ENCODE assay signal across 8 cellular contexts in the genomic region with DNA sequence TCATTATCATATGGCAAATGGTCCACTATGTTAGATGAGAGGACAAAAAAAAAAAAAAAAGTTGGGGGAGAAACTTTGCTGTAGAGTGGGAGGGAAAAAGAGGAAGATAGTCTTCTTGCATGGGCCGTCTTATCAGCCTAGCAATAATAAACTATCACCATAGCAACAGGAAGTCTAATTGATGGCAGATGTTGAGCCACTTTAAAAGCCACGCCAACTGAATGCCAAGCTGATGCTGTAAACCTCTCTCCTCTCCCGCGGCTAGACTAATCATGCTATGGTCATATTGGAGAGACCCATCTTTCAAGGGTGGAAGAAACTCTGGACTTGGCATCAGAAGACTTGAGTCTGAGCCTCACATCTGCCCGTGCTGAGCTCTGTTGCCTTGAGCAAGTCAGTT.
DNase-seq lines count a peak whose midpoint lies in the region; ATAC-seq, FAIRE-seq and TF ChIP-seq lines count a peak whose summit lies in the region.

No MANE protein-coding gene starts in this region.

- no peak for FAIRE-seq in K562 (lab: Jason Lieb, UNC)
- FAIRE-seq in D721Med (lab: Jason Lieb, UNC), result no peak

- POLR2A ChIA-PET in K562 (lab: Yijun Ruan, JAX), result no interaction called here

- H2AFZ ChIP-seq in K562 (ENCODE audit: low read depth, low read length), result no peak overlapping the region

- no peak for TF ChIP-seq RAD21 in K562 (CRISPR knock-in tag; conservative IDR thresholded peaks at IDR 0.05 in 1 of 2, IDR thresholded peaks at IDR 0.05 in 1 of 2)

- TF ChIP-seq EP300 in K562 (IDR thresholded peaks at IDR 0.05; ENCODE audit: low read length), result no peak

- H3K36me3 ChIP-seq in K562 (ENCODE audit: control insufficient read depth, insufficient read depth, low read length) (no peaks in the 10 kb centered on the region), psoas muscle (ENCODE audit: insufficient read depth in 1 of 2, low read depth in 1 of 2) (no peaks in the 10 kb centered on the region)

- TF ChIP-seq POLR2A in K562 (conservative IDR thresholded peaks at IDR 0.05), result no peak

- intact Hi-C loops in K562 (cut with micrococcal nuclease) (loop anchor here (10.0 kb wide), 2 partner anchors 398 to 508 kb away; partner anchors contain the start of gene FGGY), psoas muscle (cut with DNase I) (loop anchor here (10.0 kb wide), 4 partner anchors 268 to 788 kb away; no protein-coding TSS in a partner anchor)

- no peaks in the 10 kb centered on the region for H3K9me1 ChIP-seq in K562 (ENCODE audit: control insufficient read depth, insufficient read depth, low read length)

- ATAC-seq in K562 (no peak), psoas muscle (no peak), GM18498 (IDR thresholded peaks at IDR 0.05; ENCODE audit: unreplicated experiment) (no peak), HG02610 (IDR thresholded peaks at IDR 0.05; ENCODE audit: unreplicated experiment) (no peak), foreskin keratinocyte (no peak)

- H3K4me2 ChIP-seq in K562 (ENCODE audit: insufficient read depth, low read length), result no peak overlapping the region

- peak; percentile 94 for DNase-seq in GM04504 (ENCODE audit: low read depth)
- DNase-seq in NCI-H2171 treated with DMSO at 0.1 percent for 48 hours (lab: John Stamatoyannopoulos, UW), result peak; percentile 90
- no peak for DNase-seq in K562 (ENCODE audit: extremely low read depth in 1 of 4, low spot score in 3 of 4)
- no peak for DNase-seq in psoas muscle
- DNase-seq in D721Med (ENCODE audit: insufficient read length, low spot score), result no peak
- DNase-seq in foreskin keratinocyte, result no peak

- CTCF ChIA-PET in K562 (lab: Yijun Ruan, JAX; ENCODE audit: low intra/inter-chr PET ratio), result no interaction called here

- H3K9me3 ChIP-seq in K562 (replicated peaks; ENCODE audit: control insufficient read depth, insufficient read depth, low read depth, low read length) (no peaks in the 10 kb centered on the region), psoas muscle (no peaks in the 10 kb centered on the region)

- no peak overlapping the region for H3K9ac ChIP-seq in K562 (ENCODE audit: insufficient read depth in 1 of 2, low read depth in 2 of 2, low read length in 2 of 2)

- 5% methylated on average over 5 of the region's 5 CpGs for WGBS in K562 (ENCODE audit: insufficient coverage, low coverage, missing lambda C conversion rate)
- 45 to 69% (median 55%) methylated on average over 5 of the region's 5 CpGs for WGBS in psoas muscle, 3 donors

- H3K4me3 ChIP-seq in K562, result no peak overlapping the region
- no peak overlapping the region for H3K4me3 ChIP-seq in psoas muscle

- H3K4me1 ChIP-seq in K562 (replicated peaks in 1 of 2; ENCODE audit: control insufficient read depth in 2 of 2, insufficient read depth in 2 of 2, low read length in 2 of 2) (no peaks in the 10 kb centered on the region), psoas muscle (peaks cover 63% of the 10 kb centered on the region), foreskin keratinocyte (no peaks in the 10 kb centered on the region)

- H3K27me3 ChIP-seq in K562 (ENCODE audit: control insufficient read depth in 2 of 2, insufficient read depth in 2 of 2, low read length in 2 of 2) (no peaks in the 10 kb centered on the region), psoas muscle (ENCODE audit: insufficient read depth in 3 of 3, low read length in 2 of 3) (no peaks in the 10 kb centered on the region), foreskin keratinocyte (no peaks in the 10 kb centered on the region)

- H3K27ac ChIP-seq in K562 (ENCODE audit: extremely low read depth, low read depth, low read length) (no peak overlapping the region), psoas muscle (peak overlapping the region; percentile 96), foreskin keratinocyte (no peak overlapping the region)

- no peak for TF ChIP-seq CTCF in K562 (IDR thresholded peaks at IDR 0.05 in 2 of 3, conservative IDR thresholded peaks at IDR 0.05 in 1 of 3; ENCODE audit: insufficient read depth in 2 of 3, low read depth in 1 of 3, low read length in 3 of 3)
- TF ChIP-seq CTCF in psoas muscle (IDR thresholded peaks at IDR 0.05), result no peak
- no peak for TF ChIP-seq CTCF in D721Med (IDR thresholded peaks at IDR 0.05; ENCODE audit: insufficient read depth, missing control alignments)
- no peak for TF ChIP-seq CTCF in foreskin keratinocyte (conservative IDR thresholded peaks at IDR 0.05)

- no TSS peak for BruUV-seq in K562 (replicated peaks; lab: Mats Ljungman, UMichigan)

- no peaks in the 10 kb centered on the region for H3K79me2 ChIP-seq in K562 (ENCODE audit: control insufficient read depth, insufficient read depth, low read length)

- in situ Hi-C loops in K562 (cut with MboI), result no loop called here

- no peaks in the 10 kb centered on the region for H4K20me1 ChIP-seq in K562 (replicated peaks; ENCODE audit: control insufficient read depth, insufficient read depth, low read length)

TF ChIP-seq in K562, 482 proteins besides CTCF, POLR2A, EP300 and RAD21 (continues in another document):
- TF ChIP-seq RBM22 (IDR thresholded peaks at IDR 0.05; ENCODE audit: low read depth, low read length, poor library complexity, severe bottlenecking) (no peak), GTF2E2 (tag; IDR thresholded peaks at IDR 0.05) (no peak), STAT5B (CRISPR knock-in tag; IDR thresholded peaks at IDR 0.05) (no peak), LCOR (CRISPR knock-in tag; IDR thresholded peaks at IDR 0.05) (no peak), ZNF165 (CRISPR knock-in tag; IDR thresholded peaks at IDR 0.05; ENCODE audit: borderline replicate concordance) (no peak), ZNF407 (IDR thresholded peaks at IDR 0.05; ENCODE audit: low read depth) (no peak), MTF1 (CRISPR knock-in tag; IDR thresholded peaks at IDR 0.05; ENCODE audit: borderline replicate concordance) (no peak), ZNF146 (CRISPR knock-in tag; IDR thresholded peaks at IDR 0.05; ENCODE audit: unreplicated experiment) (no peak), SNAPC5 (CRISPR knock-in tag; IDR thresholded peaks at IDR 0.05) (no peak), SP2 (IDR thresholded peaks at IDR 0.05; ENCODE audit: extremely low read depth, low read depth, low read length, poor library complexity, severe bottlenecking) (no peak), ETV5 (CRISPR knock-in tag; IDR thresholded peaks at IDR 0.05; ENCODE audit: low read depth) (no peak), BMI1 (IDR thresholded peaks at IDR 0.05; ENCODE audit: low read length) (peak; percentile 40; the same call in 1 of the 2 replicates), ARID2 (IDR thresholded peaks at IDR 0.05) (no peak), FOXJ2 (tag; IDR thresholded peaks at IDR 0.05) (peak; percentile 70; the same call in 1 of the 2 replicates)

Comparison
In these comparisons a context has a peak if more than half of its experiments do, and no peak if none do; other contexts are left out.
1. DNase-seq: peak in GM04504 (single experiment) and NCI-H2171 treated with DMSO at 0.1 percent for 48 hours (single experiment); none in K562 (0 of 4), psoas muscle (0 of 2), D721Med (single experiment) and foreskin keratinocyte (0 of 2).